In the genomic region with DNA sequence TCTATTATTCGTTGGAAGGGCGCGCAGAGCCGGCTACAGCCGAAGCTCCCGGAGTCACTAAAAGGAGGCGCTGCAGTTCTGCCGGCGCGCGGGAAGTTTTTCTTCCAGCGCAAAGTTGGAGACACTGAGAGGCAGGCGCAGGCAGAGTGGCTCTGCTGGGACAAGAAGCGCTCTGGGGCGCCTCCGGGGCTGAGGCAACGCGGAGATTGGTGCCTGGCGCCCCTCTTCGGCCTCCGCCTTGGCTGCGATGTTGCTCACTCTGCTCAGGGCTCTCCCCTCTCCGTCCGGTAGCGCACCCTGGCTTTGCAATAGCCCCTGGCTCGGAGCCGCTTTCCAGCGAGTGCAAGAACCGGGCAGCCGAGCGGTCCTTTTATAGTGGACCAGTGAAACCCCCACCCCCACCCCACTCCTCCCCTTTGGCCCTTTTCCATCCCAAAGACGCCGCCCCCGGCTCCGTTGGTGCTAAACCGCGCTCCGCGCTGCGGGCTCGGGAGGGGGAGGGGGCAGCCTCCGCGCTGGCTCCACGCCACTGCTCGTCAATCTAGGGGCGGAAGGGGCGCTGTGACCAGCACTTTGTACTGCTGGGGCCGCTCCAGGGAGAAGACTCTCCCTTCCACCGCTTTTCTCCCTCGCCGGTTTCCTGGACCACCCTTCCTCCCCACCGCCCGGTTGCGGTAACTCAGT, we compare ENCODE assay signal across 8 cellular contexts. TPM values are rescaled to one million over a fixed set of nuclear protein-coding genes. Genes with fewer than 3 reads are reported as not detected.
DNase-seq lines count a peak whose midpoint lies in the region; ATAC-seq and TF ChIP-seq lines count a peak whose summit lies in the region.

Gene ADAMTS1, minus strand, starts transcription at position 344 of the 684 bp plus-strand sequence. CDS start 455 bp downstream, outside the sequence.

- POLR2A ChIA-PET in activated CD4-positive, alpha-beta T cell treated with anti-CD3 and anti-CD28 coated beads for 36 hours (lab: Charles Lee): no interaction called here

- peaks cover 65% of the 10 kb centered on the region for H3K27me3 Mint-ChIP-seq in activated CD4-positive, alpha-beta T cell treated with anti-CD3 and anti-CD28 coated beads for 36 hours
- peaks cover 66% of the 10 kb centered on the region for H3K27me3 Mint-ChIP-seq in central memory CD8-positive, alpha-beta T cell

- H3K4me1 Mint-ChIP-seq in activated CD4-positive, alpha-beta T cell treated with anti-CD3 and anti-CD28 coated beads for 36 hours: peaks cover 23% of the 10 kb centered on the region
- H3K4me1 Mint-ChIP-seq in central memory CD8-positive, alpha-beta T cell: peaks cover 41% of the 10 kb centered on the region

- intact Hi-C loops in activated CD4-positive, alpha-beta T cell treated with anti-CD3 and anti-CD28 coated beads for 36 hours (cut with DNase I, micrococcal nuclease): loop anchor here (5.0 to 10.0 kb wide), 5 partner anchors 122 to 1670 kb away; partner anchors contain the start of gene ADAMTS5 (in 1 of the 2)

- H3K4me3 ChIP-seq in iPS-20b (ENCODE audit: low read length): peak within 1 kb of the TSS; percentile 90

- H3K4me3 Mint-ChIP-seq in activated CD4-positive, alpha-beta T cell treated with anti-CD3 and anti-CD28 coated beads for 36 hours: peak within 1 kb of the TSS; percentile 58
- peak within 1 kb of the TSS; percentile 73 for H3K4me3 Mint-ChIP-seq in central memory CD8-positive, alpha-beta T cell

- H3K9me3 Mint-ChIP-seq in activated CD4-positive, alpha-beta T cell treated with anti-CD3 and anti-CD28 coated beads for 36 hours (ENCODE audit: low read depth): no peaks in the 10 kb centered on the region
- no peaks in the 10 kb centered on the region for H3K9me3 Mint-ChIP-seq in central memory CD8-positive, alpha-beta T cell

- peak; percentile 49 for ATAC-seq in activated CD4-positive, alpha-beta T cell treated with anti-CD3 and anti-CD28 coated beads for 36 hours
- no peak for ATAC-seq in central memory CD8-positive, alpha-beta T cell (replicated peaks; ENCODE audit: extremely low read depth, poor library complexity, severe bottlenecking)

- no peaks in the 10 kb centered on the region for H3K9me3 ChIP-seq in iPS-20b (ENCODE audit: insufficient read depth, low read depth, low read length)

- peak within 1 kb of the TSS; percentile 22 for H3K27ac ChIP-seq in iPS-20b (ENCODE audit: low read length)

- no peak within 1 kb of the TSS for H3K27ac Mint-ChIP-seq in activated CD4-positive, alpha-beta T cell treated with anti-CD3 and anti-CD28 coated beads for 36 hours
- no peak within 1 kb of the TSS for H3K27ac Mint-ChIP-seq in central memory CD8-positive, alpha-beta T cell (ENCODE audit: low read depth)

- CTCF ChIA-PET in activated CD4-positive, alpha-beta T cell treated with anti-CD3 and anti-CD28 coated beads for 36 hours (lab: Charles Lee): interaction anchor here (0.9 to 1.9 kb wide), 2 partner anchors 855 to 858 kb away, joined by 3 to 8 read pairs; no protein-coding TSS in a partner anchor

- peaks cover 10% of the 10 kb centered on the region; the same call in 1 of the 2 replicates for H3K4me1 ChIP-seq in iPS-20b (ENCODE audit: insufficient read depth, low read length)

- peak; percentile 49 for DNase-seq in activated CD4-positive, alpha-beta T cell treated with anti-CD3 and anti-CD28 coated beads for 36 hours
- DNase-seq in activated CD4-positive, alpha-beta T cell treated with anti-CD3 and anti-CD28 coated beads for 1 hour: no peak
- no peak for DNase-seq in central memory CD8-positive, alpha-beta T cell (ENCODE audit: low spot score in 2 of 2)
- DNase-seq in retina (peak; percentile 92), GM19238 (ENCODE audit: insufficient read length, low spot score) (no peak)
- DNase-seq in stimulated activated CD4-positive, alpha-beta T cell treated with anti-CD3 and anti-CD28 coated beads, Interleukin-4, amount 100 ng/mL, for 1 hour: no peak

- H3K36me3 ChIP-seq in iPS-20b (ENCODE audit: insufficient read depth, low read depth, low read length): peaks cover 24% of the 10 kb centered on the region

- peaks cover 29% of the 10 kb centered on the region for H3K27me3 ChIP-seq in iPS-20b (ENCODE audit: insufficient read depth, low read length)

- H3K9ac ChIP-seq in iPS-20b (ENCODE audit: low read depth, low read length): peak within 1 kb of the TSS; percentile 89

- H3K36me3 Mint-ChIP-seq in activated CD4-positive, alpha-beta T cell treated with anti-CD3 and anti-CD28 coated beads for 36 hours (ENCODE audit: low read depth): no peaks in the 10 kb centered on the region
- H3K36me3 Mint-ChIP-seq in central memory CD8-positive, alpha-beta T cell (ENCODE audit: insufficient read depth): peaks cover 1% of the 10 kb centered on the region

TF ChIP-seq in PFSK-1, 5 proteins besides CTCF, POLR2A, EP300 and RAD21:
- TF ChIP-seq TAF1 (IDR thresholded peaks at IDR 0.05; ENCODE audit: borderline replicate concordance, insufficient read depth, low read length) (peak; percentile 96; the same call in 1 of the 2 replicates), REST (IDR thresholded peaks at IDR 0.05; ENCODE audit: insufficient read depth in 1 of 2, low read depth in 2 of 2, low read length in 2 of 2) (peak; percentile 60 to 69; a peak in 3 of 4 replicates), POLR2AphosphoS5 (IDR thresholded peaks at IDR 0.05; ENCODE audit: low read depth, low read length) (peak; percentile 100), FOXP2 (optimal IDR thresholded peaks at IDR 0.05; ENCODE audit: borderline replicate concordance, extremely low read depth, extremely low read length, insufficient read depth) (no peak), SIN3A (IDR thresholded peaks at IDR 0.05; ENCODE audit: borderline replicate concordance, insufficient read depth, low read length) (peak; percentile 95)
TF ChIP-seq in PFSK-1: peak in this region for 4.

RNA-seq across cellular contexts. Expression of gene ADAMTS1, which starts in this region (rescaled TPM):
- total RNA-seq in activated CD4-positive, alpha-beta T cell treated with anti-CD3 and anti-CD28 coated beads for 36 hours: not detected
- 44.0 TPM for polyA plus RNA-seq in PFSK-1 (2012; ENCODE audit: insufficient read length, low read depth)

Comparison
In these comparisons a context has a peak if more than half of its experiments do, and no peak if none do; other contexts are left out.
1. Peak in DNase-seq and ATAC-seq in activated CD4-positive, alpha-beta T cell treated with anti-CD3 and anti-CD28 coated beads for 36 hours; RNA of the gene not detected or under 1 TPM.